1 cellular context compared by ENCODE assay signal in the genomic region with DNA sequence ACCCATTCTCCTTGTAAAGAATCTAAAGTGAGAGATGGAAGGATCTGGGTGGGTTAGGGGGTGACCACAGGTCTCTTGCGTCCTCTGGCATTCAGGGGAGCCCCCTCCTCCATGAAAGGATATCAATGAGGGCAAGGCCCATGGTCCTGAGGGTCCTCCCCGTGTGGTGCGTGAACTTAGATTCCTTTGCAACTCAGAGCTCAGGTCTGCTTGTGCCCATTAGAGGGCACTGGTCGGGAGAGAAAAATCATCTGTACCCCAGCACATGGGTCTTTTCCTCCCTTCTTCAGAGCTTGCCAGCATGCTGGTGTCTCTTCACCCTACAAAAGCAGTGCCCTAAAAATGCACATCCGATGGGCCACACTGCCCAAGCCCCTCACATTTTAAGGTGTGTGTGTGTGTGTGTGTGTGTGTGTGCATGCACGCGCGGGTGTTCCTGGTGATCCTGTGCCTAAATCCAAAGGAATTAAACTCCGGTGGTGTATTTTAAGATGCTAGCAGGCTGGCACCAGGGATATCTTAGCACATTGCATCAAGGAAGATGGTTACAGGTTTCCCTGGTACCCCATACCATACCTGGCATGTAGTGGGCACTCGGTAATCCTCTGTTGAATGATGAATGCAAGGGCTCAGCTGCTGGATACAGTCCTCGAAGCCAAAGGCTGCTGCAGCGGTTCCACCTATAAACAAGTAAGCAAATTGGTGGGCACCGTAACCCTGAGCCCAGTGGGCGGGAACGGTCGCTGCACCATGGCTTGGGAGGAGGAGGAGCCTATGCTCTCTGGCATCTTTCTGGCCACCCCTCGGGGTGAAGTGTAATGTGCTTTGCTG.
TF ChIP-seq lines count a peak whose summit lies in the region.

No MANE protein-coding gene starts in this region.

TF ChIP-seq in GM23338, 12 proteins besides CTCF, POLR2A, EP300 and RAD21 (continued from another document):
- TF ChIP-seq ZNF462 (CRISPR knock-in tag; IDR thresholded peaks at IDR 0.05), result no peak
- no peak for TF ChIP-seq POLR2AphosphoS5 (IDR thresholded peaks at IDR 0.05; ENCODE audit: low read depth)
